19 cellular contexts compared by ENCODE assay signal in the genomic region with DNA sequence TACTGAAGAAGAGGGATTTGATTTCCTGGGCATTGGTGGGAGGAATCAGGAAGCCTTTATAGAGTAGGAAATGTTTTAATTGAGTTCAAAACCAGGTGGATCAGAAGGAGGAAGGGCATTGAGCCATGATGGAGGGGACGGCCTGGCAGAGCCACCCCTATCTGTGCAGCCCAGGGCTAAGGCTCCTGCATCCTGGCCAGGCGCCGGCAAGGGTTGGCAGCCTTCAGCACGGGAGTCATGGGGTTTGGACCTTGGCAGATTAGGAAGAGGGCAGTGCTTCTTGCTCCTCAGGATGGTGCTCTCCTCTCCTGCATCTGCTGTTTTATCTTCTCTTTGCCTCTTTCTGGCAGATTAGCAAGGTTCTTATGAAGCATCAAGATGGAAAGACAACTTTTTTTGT.
"Had no signal": no experiment of that assay in that cellular context is flagged by ENCODE, and none has a peak within 500 bp of the region (broad histone marks: within the 10 kb centered on the region; RNA-seq: fewer than 3 reads in every experiment).

No MANE protein-coding gene starts in this region.

- H3K36me3 ChIP-seq: SJSA1 had no signal

- H3K27ac ChIP-seq: SJSA1, SK-N-MC had no signal

- H3K27me3 ChIP-seq: SJSA1 had no signal

- DNase-seq: KBM-7, MV-4-11, NCI-H1048, NCI-H1105, NCI-H1417 treated with DMSO at 0.1 percent for 48 hours, NCI-H146, NCI-H1694 treated with DMSO at 0.1 percent for 48 hours, NCI-H1930, NCI-H2081, NCI-H2107, NCI-H2227 treated with DMSO at 0.1 percent for 48 hours, NCI-H524, NCI-H526 treated with DMSO at 0.1 percent for 48 hours, NCI-H774, Right ventricle myocardium superior, RPMI8226, SIG-M5 had no signal

- H3K4me3 ChIP-seq: SJSA1, SK-N-MC had no signal

- H3K9me3 ChIP-seq: SJSA1 had no signal
